Comparison of ENCODE assay signal across 1 cellular context in genomic region chr1:57761628-57762027, GRCh38.
TF ChIP-seq lines count a peak whose summit lies in the region.

No MANE protein-coding gene starts in this region.

TF ChIP-seq in H1, 55 proteins besides CTCF, POLR2A, EP300 and RAD21 (continued from another document):
- TF ChIP-seq YY1 (IDR thresholded peaks at IDR 0.05; ENCODE audit: low read depth, low read length): no peak
- TF ChIP-seq CHD7 (IDR thresholded peaks at IDR 0.05; ENCODE audit: insufficient replicate concordance, low read length): no peak
- TF ChIP-seq POU5F1 (IDR thresholded peaks at IDR 0.05; ENCODE audit: low read depth, low read length): no peak
- TF ChIP-seq SRF (IDR thresholded peaks at IDR 0.05; ENCODE audit: low read depth, low read length): no peak
- TF ChIP-seq ATF2 (IDR thresholded peaks at IDR 0.05; ENCODE audit: low read length): no peak
- no peak for TF ChIP-seq TCF12 (IDR thresholded peaks at IDR 0.05; ENCODE audit: low read depth, low read length)
- no peak for TF ChIP-seq ZNF274 (IDR thresholded peaks at IDR 0.05; ENCODE audit: borderline replicate concordance, extremely low read depth, low read length)
- no peak for TF ChIP-seq ASH2L (IDR thresholded peaks at IDR 0.05; ENCODE audit: low read length)
- no peak for TF ChIP-seq BACH1 (IDR thresholded peaks at IDR 0.05; ENCODE audit: low read length)
- no peak for TF ChIP-seq SP1 (IDR thresholded peaks at IDR 0.05; ENCODE audit: low read depth, low read length)
- no peak for TF ChIP-seq MAX (IDR thresholded peaks at IDR 0.05)
- no peak for TF ChIP-seq SIX5 (IDR thresholded peaks at IDR 0.05; ENCODE audit: low read depth, low read length)
- TF ChIP-seq JUND (IDR thresholded peaks at IDR 0.05; ENCODE audit: low read length): no peak
- no peak for TF ChIP-seq TAF7 (optimal IDR thresholded peaks at IDR 0.05; ENCODE audit: borderline replicate concordance, low read depth, low read length)
- TF ChIP-seq EGR1 (IDR thresholded peaks at IDR 0.05; ENCODE audit: borderline replicate concordance, low read depth, low read length): no peak
- TF ChIP-seq SIN3A (conservative IDR thresholded peaks at IDR 0.05 in 1 of 2, IDR thresholded peaks at IDR 0.05 in 1 of 2; ENCODE audit: low read depth in 1 of 2, low read length in 2 of 2): no peak
